In the genomic region with DNA sequence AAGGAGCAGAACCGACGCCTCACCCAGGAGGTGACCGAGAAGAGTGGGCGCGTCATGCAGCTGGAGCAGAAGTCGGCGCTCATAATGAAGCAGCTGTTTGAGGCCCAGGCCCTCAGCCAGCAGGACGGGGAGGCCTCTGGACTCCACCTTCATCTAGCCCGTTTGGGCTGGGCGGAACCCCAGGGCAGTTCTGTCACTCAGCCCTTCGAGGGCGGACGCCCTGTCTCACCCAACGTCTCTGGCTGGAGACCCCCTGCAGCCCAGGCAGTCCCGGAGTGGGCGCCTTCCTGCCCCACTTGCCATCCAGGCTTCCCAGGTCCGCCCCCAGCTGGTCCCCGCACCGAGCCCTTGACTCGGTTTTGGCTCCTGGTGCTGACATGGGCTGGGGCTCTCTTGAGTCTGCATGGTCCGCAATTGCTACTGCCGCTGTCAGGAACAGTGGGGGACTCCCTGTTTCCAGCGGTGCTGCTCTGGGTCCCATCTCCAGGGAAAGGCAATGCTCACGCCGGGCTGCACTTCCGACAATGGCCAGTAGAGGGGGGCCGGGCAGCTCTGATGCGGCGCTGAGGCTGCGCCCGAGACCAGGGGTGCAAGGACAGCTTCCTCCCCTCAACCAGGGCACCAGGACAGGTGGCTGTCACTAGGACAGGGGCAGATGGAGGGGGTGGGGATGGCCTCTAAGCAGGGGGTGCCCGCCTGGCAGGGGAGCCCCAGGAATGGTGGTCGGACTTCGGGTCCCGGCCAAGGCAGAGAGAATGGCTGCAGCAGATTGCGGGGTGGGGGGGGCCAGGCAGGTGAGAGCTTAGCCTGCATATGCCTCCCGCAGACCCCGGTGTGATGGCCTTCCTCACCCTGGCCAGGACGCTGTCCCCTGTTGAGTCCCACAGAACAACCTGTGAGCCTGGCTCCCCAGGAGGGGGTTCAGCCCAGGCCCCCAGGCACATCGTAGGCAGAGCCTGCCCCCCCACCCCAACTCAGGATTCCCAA, we compare ENCODE assay signal across 8 cellular contexts.
DNase-seq lines count a peak whose midpoint lies in the region; ATAC-seq and TF ChIP-seq lines count a peak whose summit lies in the region.

No MANE protein-coding gene starts in this region.

- no peak overlapping the region for H3K4me3 Mint-ChIP-seq in endodermal cell

- 69 to 81% methylated on average over 21 to 40 of the region's 40 CpGs for WGBS in endodermal cell (ENCODE audit: insufficient coverage in 1 of 2, insufficient read length in 1 of 2), 2 experiments

- H3K4me1 ChIP-seq in HAP-1: no peaks in the 10 kb centered on the region
- H3K4me1 ChIP-seq in endodermal cell (ENCODE audit: control insufficient read depth, insufficient read depth, low read length): no peaks in the 10 kb centered on the region
- no peaks in the 10 kb centered on the region for H3K4me1 ChIP-seq in mucosa of descending colon (ENCODE audit: low read depth)

- H3K27me3 Mint-ChIP-seq in endodermal cell (ENCODE audit: insufficient read depth): no peaks in the 10 kb centered on the region

- peaks cover 45% of the 10 kb centered on the region for H3K36me3 Mint-ChIP-seq in endodermal cell (ENCODE audit: low read depth)

- peak; percentile 93 for TF ChIP-seq CTCF in endodermal cell (conservative IDR thresholded peaks at IDR 0.05)
- TF ChIP-seq CTCF in mucosa of descending colon (IDR thresholded peaks at IDR 0.05): peak; percentile 98

- ATAC-seq in mucosa of descending colon (peak; percentile 95), HG02973 (IDR thresholded peaks at IDR 0.05; ENCODE audit: unreplicated experiment) (no peak)

- no peaks in the 10 kb centered on the region for H3K9me3 Mint-ChIP-seq in endodermal cell

- no peaks in the 10 kb centered on the region for H3K4me1 Mint-ChIP-seq in endodermal cell

- H3K27me3 ChIP-seq in HAP-1 (ENCODE audit: low read depth): no peaks in the 10 kb centered on the region
- H3K27me3 ChIP-seq in endodermal cell (ENCODE audit: control insufficient read depth, insufficient read depth, low read length, poor library complexity, severe bottlenecking): no peaks in the 10 kb centered on the region

- no peaks in the 10 kb centered on the region for H3K9me3 ChIP-seq in HAP-1
- no peaks in the 10 kb centered on the region for H3K9me3 ChIP-seq in endodermal cell (ENCODE audit: control insufficient read depth, low read length)
- no peaks in the 10 kb centered on the region for H3K9me3 ChIP-seq in mucosa of descending colon

- in situ Hi-C loops in HAP-1 (cut with MboI; ENCODE audit: low sequenced_read_pairs): no loop called here

- intact Hi-C loops in mucosa of descending colon (cut with DNase I, micrococcal nuclease): no loop called here

- H3K36me3 ChIP-seq in HAP-1 (replicated peaks): peaks cover 37% of the 10 kb centered on the region
- peaks cover 54% of the 10 kb centered on the region for H3K36me3 ChIP-seq in endodermal cell (ENCODE audit: control insufficient read depth, insufficient read depth, low read length)
- H3K36me3 ChIP-seq in mucosa of descending colon (ENCODE audit: low read depth): no peaks in the 10 kb centered on the region

- H3K4me3 ChIP-seq in HAP-1 (no peak overlapping the region), endodermal cell (ENCODE audit: low read length) (no peak overlapping the region), mucosa of descending colon (no peak overlapping the region)

- no peak overlapping the region for H3K27ac ChIP-seq in endodermal cell (ENCODE audit: low read depth, low read length)

- peak overlapping the region; percentile 55 for H3K27ac Mint-ChIP-seq in endodermal cell

- H3K9ac ChIP-seq in endodermal cell (ENCODE audit: extremely low read depth, low read length, poor library complexity, severe bottlenecking): no peak overlapping the region

- DNase-seq in COR-L47 (lab: John Stamatoyannopoulos, UW) (peak; percentile 32), HAP-1 (ENCODE audit: low spot score in 2 of 2) (peak; percentile 32 to 85), NCI-H2227 (lab: John Stamatoyannopoulos, UW; ENCODE audit: unreplicated experiment) (peak; percentile 73), endodermal cell (peak; percentile 97), mucosa of descending colon (peak; percentile 73 to 88 (median 85))
- peak; percentile 17 to 75 (median 69) for DNase-seq in activated CD8-positive, alpha-beta memory T cell treated with anti-CD3 and anti-CD28 coated beads for 48 hours (ENCODE audit: low read depth in 2 of 3, low spot score in 2 of 3)
- peak; percentile 60 for DNase-seq in stimulated activated CD8-positive, alpha-beta memory T cell treated with anti-CD3 and anti-CD28 coated beads, Interleukin-4, amount 100 ng/mL, for 24 hours (ENCODE audit: low read depth)

Comparison
In these comparisons a context has a peak if more than half of its experiments do, and no peak if none do; other contexts are left out.
1. DNase-seq: peak in every context shown above with its lines; median percentile 97 in endodermal cell; 85 in mucosa of descending colon; 73 in NCI-H2227; 69 in activated CD8-positive, alpha-beta memory T cell treated with anti-CD3 and anti-CD28 coated beads for 48 hours; 60 in stimulated activated CD8-positive, alpha-beta memory T cell treated with anti-CD3 and anti-CD28 coated beads, Interleukin-4, amount 100 ng/mL, for 24 hours; 58 in HAP-1; 32 in COR-L47.